Comparison of ENCODE assay signal across 9 cellular contexts in genomic region chr17:44324092-44324570, GRCh38. TPM values are rescaled to one million over a fixed set of nuclear protein-coding genes. Genes with fewer than 3 reads are reported as not detected.
DNase-seq lines count a peak whose midpoint lies in the region; ATAC-seq and TF ChIP-seq lines count a peak whose summit lies in the region.
"Had no signal": no experiment of that assay in that cellular context is flagged by ENCODE, and none has a peak within 500 bp of the region (broad histone marks: within the 10 kb centered on the region; RNA-seq: fewer than 3 reads in every experiment).

No MANE protein-coding gene starts in this region.

- H3K27me3 ChIP-seq in BJ (ENCODE audit: control insufficient read depth, insufficient read depth, low read length) (no peaks in the 10 kb centered on the region), H9 (ENCODE audit: insufficient read depth, low read length) (no peaks in the 10 kb centered on the region)

- H3K36me3 Mint-ChIP-seq in H9 (ENCODE audit: insufficient read depth in 1 of 3, low read depth in 3 of 3) (peaks cover 20 to 44% (median 30%) of the 10 kb centered on the region in 3 experiments), progenitor cell of endocrine pancreas (ENCODE audit: insufficient read depth) (peaks cover 3% of the 10 kb centered on the region)
- peaks cover 11% of the 10 kb centered on the region for H3K36me3 Mint-ChIP-seq in T-helper 1 cell treated with Interleukin-12 subunit alpha and Interleukin-12 subunit beta and Interleukin-4 antibody, amounts not matched to agents 30 μg/mL and 1 μg/mL, for 36 hours (ENCODE audit: low read depth)

- no peak for ATAC-seq in HG02623 (IDR thresholded peaks at IDR 0.05; ENCODE audit: unreplicated experiment)

- no peak overlapping the region for H2BK120ac ChIP-seq in H9 (ENCODE audit: low read depth, low read length, poor library complexity, severe bottlenecking)

- peak overlapping the region; percentile 22 for H3K18ac ChIP-seq in H9 (ENCODE audit: insufficient read length, low read depth, low read length)

- H3K79me2 ChIP-seq in H9 (ENCODE audit: insufficient read depth, low read length) = peaks cover 4% of the 10 kb centered on the region; the same call in 1 of the 2 replicates

- no peak overlapping the region for H3K27ac ChIP-seq in H9 (ENCODE audit: insufficient read length, low read depth, low read length)

- H2BK5ac ChIP-seq in H9 (ENCODE audit: insufficient read length, low read length) = no peak overlapping the region

- POLR2A ChIA-PET in BJ (lab: Charles Lee) = no interaction called here

- peaks cover 13% of the 10 kb centered on the region for H3K23me2 ChIP-seq in H9 (ENCODE audit: insufficient read length, low read depth, low read length, poor library complexity, severe bottlenecking)

- H2AK5ac ChIP-seq in H9 (ENCODE audit: insufficient read length, low read length) = no peak overlapping the region

- H2AFZ ChIP-seq in H9 (ENCODE audit: low read length) = no peak overlapping the region

- WGBS in H9 (ENCODE audit: extremely low coverage, insufficient read length, low lambda C conversion rate) = no CpG with 5 or more reads among the region's 38 CpGs

- TF ChIP-seq CTCF in BJ (IDR thresholded peaks at IDR 0.05; ENCODE audit: insufficient read depth, low read depth, low read length) (no peak), H9 (conservative IDR thresholded peaks at IDR 0.05) (no peak), foreskin fibroblast (IDR thresholded peaks at IDR 0.05; ENCODE audit: low read depth, low read length) (no peak), progenitor cell of endocrine pancreas (IDR thresholded peaks at IDR 0.05; ENCODE audit: unreplicated experiment) (no peak)

- no peak overlapping the region for H3K56ac ChIP-seq in H9 (ENCODE audit: insufficient read length, low read depth, low read length)

- peak overlapping the region; percentile 51 for H3K14ac ChIP-seq in H9 (ENCODE audit: insufficient read depth, low read length)

- H2BK20ac ChIP-seq in H9 (ENCODE audit: low read depth, low read length, poor library complexity, severe bottlenecking) = no peak overlapping the region

- H4K5ac ChIP-seq in H9 (ENCODE audit: insufficient read length, low read depth, low read length) = no peak overlapping the region

- no peak overlapping the region for H3T11ph ChIP-seq in H9 (ENCODE audit: low read length)

- H3K79me1 ChIP-seq in H9 (ENCODE audit: insufficient read depth, low read depth, low read length, poor library complexity, severe bottlenecking) = peaks cover 4% of the 10 kb centered on the region

- H3K4me1 ChIP-seq in H9 (ENCODE audit: insufficient read depth, low read length) = no peaks in the 10 kb centered on the region

- DNase-seq in BJ (ENCODE audit: low read depth) (no peak), H9 (no peak), foreskin fibroblast (peak in 1 of 2 donors; percentile 45), progenitor cell of endocrine pancreas (ENCODE audit: low spot score, unreplicated experiment) (no peak), SK-N-DZ (ENCODE audit: low spot score) (no peak), nucleus accumbens (lab: John Stamatoyannopoulos, UW) (no peak)

- CTCF ChIA-PET in BJ (lab: Yijun Ruan, JAX) = interaction anchor here (0.7 to 2.1 kb wide), 7 partner anchors 10 to 198 kb away, joined by 3 to 8 read pairs (median 4); no protein-coding TSS in a partner anchor

- H3K9me3 ChIP-seq in H9 (ENCODE audit: control insufficient read depth, low read depth, low read length) = no peaks in the 10 kb centered on the region

- H4K8ac ChIP-seq in H9 (replicated peaks; ENCODE audit: insufficient read length, low read depth, low read length) = no peak overlapping the region

- H3K9me3 Mint-ChIP-seq in H9 (no peaks in the 10 kb centered on the region), progenitor cell of endocrine pancreas (ENCODE audit: low read depth) (no peaks in the 10 kb centered on the region)
- H3K9me3 Mint-ChIP-seq in T-helper 1 cell treated with Interleukin-12 subunit alpha and Interleukin-12 subunit beta and Interleukin-4 antibody, amounts not matched to agents 30 μg/mL and 1 μg/mL, for 36 hours = no peaks in the 10 kb centered on the region

- H3K36me3 ChIP-seq in BJ (ENCODE audit: control insufficient read depth, insufficient read depth, low read length) = peaks cover 18% of the 10 kb centered on the region

- H3K4ac ChIP-seq in H9 (ENCODE audit: low read depth, low read length) = no peak overlapping the region

- H3K9ac ChIP-seq in H9 (ENCODE audit: extremely low read depth, insufficient read length, low read length) = peak overlapping the region; percentile 57

- H3K4me2 ChIP-seq in H9 (ENCODE audit: insufficient read depth, insufficient read length, low read length) = peak overlapping the region; percentile 76

- H3K4me1 Mint-ChIP-seq in H9 = peaks cover 6 to 19% of the 10 kb centered on the region in 2 experiments
- H3K4me1 Mint-ChIP-seq in T-helper 1 cell treated with Interleukin-12 subunit alpha and Interleukin-12 subunit beta and Interleukin-4 antibody, amounts not matched to agents 30 μg/mL and 1 μg/mL, for 36 hours (ENCODE audit: low read depth) = peaks cover 17% of the 10 kb centered on the region
- H3K4me1 Mint-ChIP-seq in progenitor cell of endocrine pancreas (ENCODE audit: low read depth) = peaks cover 5% of the 10 kb centered on the region

- H3K4me3 ChIP-seq in BJ (ENCODE audit: low read depth, low read length) (peak overlapping the region; percentile 93), foreskin fibroblast (ENCODE audit: low read depth in 1 of 2, low read length in 2 of 2) (peak overlapping the region; percentile 74 to 90)

- peak overlapping the region; percentile 88 to 94 for H3K4me3 Mint-ChIP-seq in H9
- peak overlapping the region; percentile 85 for H3K4me3 Mint-ChIP-seq in T-helper 1 cell treated with Interleukin-12 subunit alpha and Interleukin-12 subunit beta and Interleukin-4 antibody, amounts not matched to agents 30 μg/mL and 1 μg/mL, for 36 hours
- peak overlapping the region; percentile 80 for H3K4me3 Mint-ChIP-seq in progenitor cell of endocrine pancreas (ENCODE audit: low read depth)

- no peak overlapping the region; a peak in 1 of 7 replicates for H3K27ac Mint-ChIP-seq in H9
- peak overlapping the region; percentile 41 for H3K27ac Mint-ChIP-seq in T-helper 1 cell treated with Interleukin-12 subunit alpha and Interleukin-12 subunit beta and Interleukin-4 antibody, amounts not matched to agents 30 μg/mL and 1 μg/mL, for 36 hours
- H3K27ac Mint-ChIP-seq in progenitor cell of endocrine pancreas = peak overlapping the region; percentile 45

- H4K20me1 ChIP-seq in H9 (ENCODE audit: control insufficient read depth, insufficient read depth, insufficient read length) = no peaks in the 10 kb centered on the region

- no peak overlapping the region for H2BK12ac ChIP-seq in H9 (ENCODE audit: insufficient read length, low read depth, low read length)

- H2BK15ac ChIP-seq in H9 (ENCODE audit: low read depth, low read length) = no peak overlapping the region

- H3K23ac ChIP-seq in H9 (ENCODE audit: insufficient read length, low read depth, low read length) = no peak overlapping the region

- H4K91ac ChIP-seq in H9 (ENCODE audit: insufficient read length, low read depth, low read length) = no peak overlapping the region

- peaks cover 19% of the 10 kb centered on the region for H3K27me3 Mint-ChIP-seq in H9 (ENCODE audit: low read depth)
- no peaks in the 10 kb centered on the region for H3K27me3 Mint-ChIP-seq in T-helper 1 cell treated with Interleukin-12 subunit alpha and Interleukin-12 subunit beta and Interleukin-4 antibody, amounts not matched to agents 30 μg/mL and 1 μg/mL, for 36 hours (ENCODE audit: low read depth)
- H3K27me3 Mint-ChIP-seq in progenitor cell of endocrine pancreas = peaks cover 11% of the 10 kb centered on the region

RNA-seq across cellular contexts. Expression of gene SLC25A39, which starts 0.5 kb away (rescaled TPM):
- polyA plus RNA-seq in BJ (2011; rRNA removed) = 51.9 and 84.5 TPM in 2 replicates
- polyA minus RNA-seq in BJ (2011; rRNA and poly(A)+ RNA removed) = 30.3 and 35.1 TPM in 2 replicates
- total RNA-seq in H9 (2021) = 227 and 235 TPM in 2 replicates
- total RNA-seq in progenitor cell of endocrine pancreas = 129 and 139 TPM in 2 replicates
- 174 and 211 TPM in 2 replicates for polyA plus RNA-seq in SK-N-DZ (2014; cell fraction: cytosol; rRNA removed)
- 298 and 413 TPM in 2 replicates for polyA plus RNA-seq in SK-N-DZ (2014; cell fraction: nucleus; rRNA removed)

RNA-seq across cellular contexts. Expression of gene RUNDC3A, which starts 15.7 kb away (rescaled TPM):
- polyA plus RNA-seq in BJ (2011; rRNA removed) = 0.31 and 0.58 TPM in 2 replicates
- polyA minus RNA-seq in BJ (2011; rRNA and poly(A)+ RNA removed) = 0.14 TPM in 1 of 2 replicates, not detected in the other
- total RNA-seq in H9 (2021) (2.2 and 3.8 TPM in 2 replicates), progenitor cell of endocrine pancreas (8.4 and 9.3 TPM in 2 replicates)
- polyA plus RNA-seq in SK-N-DZ (2014; cell fraction: cytosol; rRNA removed) = 69.8 TPM in 2 replicates
- 158 and 175 TPM in 2 replicates for polyA plus RNA-seq in SK-N-DZ (2014; cell fraction: nucleus; rRNA removed)

RNA-seq across cellular contexts. Expression of gene GRN, which starts 21.0 kb away (rescaled TPM):
- polyA plus RNA-seq in BJ (2011; rRNA removed) = 213 and 581 TPM in 2 replicates
- polyA minus RNA-seq in BJ (2011; rRNA and poly(A)+ RNA removed) = 76.5 and 77.8 TPM in 2 replicates
- total RNA-seq in H9 (2021) (127 and 130 TPM in 2 replicates), progenitor cell of endocrine pancreas (97.9 and 99.7 TPM in 2 replicates)
- polyA plus RNA-seq in SK-N-DZ (2014; cell fraction: cytosol; rRNA removed) = 85.7 and 87.8 TPM in 2 replicates
- polyA plus RNA-seq in SK-N-DZ (2014; cell fraction: nucleus; rRNA removed) = 83.0 and 119 TPM in 2 replicates

RNA-seq across cellular contexts. Expression of gene FAM171A2, which starts 39.5 kb away (rescaled TPM):
- polyA plus RNA-seq in BJ (2011; rRNA removed) = 1.3 and 2.3 TPM in 2 replicates
- 1.0 and 2.6 TPM in 2 replicates for polyA minus RNA-seq in BJ (2011; rRNA and poly(A)+ RNA removed)
- total RNA-seq in H9 (2021) (27.3 and 27.5 TPM in 2 replicates), progenitor cell of endocrine pancreas (39.9 and 42.5 TPM in 2 replicates)
- polyA plus RNA-seq in SK-N-DZ (2014; cell fraction: cytosol; rRNA removed) = 56.5 and 58.8 TPM in 2 replicates
- 32.7 and 44.7 TPM in 2 replicates for polyA plus RNA-seq in SK-N-DZ (2014; cell fraction: nucleus; rRNA removed)

RNA-seq across cellular contexts. Expression of gene SLC4A1, which starts 56.2 kb away (rescaled TPM):
- not detected in 2 replicates for polyA plus RNA-seq in BJ (2011; rRNA removed)
- not detected in 2 replicates for polyA minus RNA-seq in BJ (2011; rRNA and poly(A)+ RNA removed)
- total RNA-seq in H9 (2021) = 0.13 TPM in 1 of 2 replicates, not detected in the other
- total RNA-seq in progenitor cell of endocrine pancreas = not detected in 2 replicates
- 0.03 TPM in 1 of 2 replicates, not detected in the other for polyA plus RNA-seq in SK-N-DZ (2014; cell fraction: cytosol; rRNA removed)
- polyA plus RNA-seq in SK-N-DZ (2014; cell fraction: nucleus; rRNA removed) = not detected in 2 replicates
- total RNA-seq: renal cortical epithelial cell had no signal

Comparison
In these comparisons a context has a peak if more than half of its experiments do, and no peak if none do; other contexts are left out.
1. H3K27ac Mint-ChIP-seq: peak in T-helper 1 cell treated with Interleukin-12 subunit alpha and Interleukin-12 subunit beta and Interleukin-4 antibody, amounts not matched to agents 30 μg/mL and 1 μg/mL, for 36 hours (single experiment) and progenitor cell of endocrine pancreas (single experiment); none in H9 (0 of 3).
2. Peak in every context shown above with its lines, with median percentiles within 50 percentile points of each other: H3K4me3 Mint-ChIP-seq.